ENCODE assay signal across 14 cellular contexts in the genomic region with DNA sequence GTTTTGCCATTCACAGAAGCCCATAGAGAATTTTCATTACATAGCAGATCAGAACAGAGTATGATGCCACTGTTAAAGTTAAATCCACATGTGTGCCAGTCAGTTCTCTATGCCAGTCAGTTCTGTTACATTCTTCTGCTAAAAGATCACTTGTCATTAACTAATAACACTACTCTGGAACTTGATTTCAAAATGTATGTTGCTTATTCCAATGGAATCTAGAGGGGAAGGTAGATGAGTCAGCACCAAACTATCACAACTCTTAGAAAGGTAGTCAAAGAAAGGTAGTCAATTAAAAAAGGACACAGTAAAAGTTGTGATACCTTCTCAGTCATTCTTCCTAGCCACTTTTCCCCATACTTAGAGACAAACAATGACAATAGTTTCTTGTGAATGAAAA.
DNase-seq lines count a peak whose midpoint lies in the region; ATAC-seq and TF ChIP-seq lines count a peak whose summit lies in the region.
"Had no signal": no experiment of that assay in that cellular context is flagged by ENCODE, and none has a peak within 500 bp of the region (broad histone marks: within the 10 kb centered on the region; RNA-seq: fewer than 3 reads in every experiment).

No MANE protein-coding gene starts in this region.

- no peaks in the 10 kb centered on the region for H3K27me3 ChIP-seq in adipocyte (replicated peaks; ENCODE audit: control insufficient read depth, insufficient read depth, low read length)
- no peaks in the 10 kb centered on the region for H3K27me3 ChIP-seq in sigmoid colon
- H3K27me3 ChIP-seq in esophagus muscularis mucosa = no peaks in the 10 kb centered on the region
- H3K27me3 ChIP-seq: BE2C had no signal

- peaks cover 3 to 25% (median 14%) of the 10 kb centered on the region in 9 donors for H3K9me3 Mint-ChIP-seq in naive thymus-derived CD8-positive, alpha-beta T cell
- H3K9me3 Mint-ChIP-seq: GM23338 had no signal

- no peak overlapping the region for H3K4me3 ChIP-seq in adipocyte (ENCODE audit: low read length)
- H3K4me3 ChIP-seq in epithelial cell of proximal tubule (ENCODE audit: low read depth, low read length) = no peak overlapping the region
- H3K4me3 ChIP-seq in sigmoid colon = no peak overlapping the region
- no peak overlapping the region for H3K4me3 ChIP-seq in esophagus muscularis mucosa
- H3K4me3 ChIP-seq: A549, GM23338 had no signal

- H3K9me3 ChIP-seq in adipocyte (ENCODE audit: control insufficient read depth, low read length) (no peaks in the 10 kb centered on the region), sigmoid colon (no peaks in the 10 kb centered on the region), esophagus muscularis mucosa (no peaks in the 10 kb centered on the region)
- H3K9me3 ChIP-seq: A549, BE2C had no signal

- no peaks in the 10 kb centered on the region for H3K27me3 Mint-ChIP-seq in naive thymus-derived CD8-positive, alpha-beta T cell
- H3K27me3 Mint-ChIP-seq: CD4-positive, alpha-beta memory T cell had no signal

- H3K4me3 Mint-ChIP-seq in naive thymus-derived CD8-positive, alpha-beta T cell = no peak overlapping the region
- H3K4me3 Mint-ChIP-seq: CD4-positive, alpha-beta memory T cell; GM23338 had no signal

- POLR2A ChIA-PET in naive thymus-derived CD8-positive, alpha-beta T cell (lab: Charles Lee) = no interaction called here

- TF ChIP-seq POLR2A in sigmoid colon (IDR thresholded peaks at IDR 0.05) (no peak), esophagus muscularis mucosa (IDR thresholded peaks at IDR 0.05; ENCODE audit: low read depth) (no peak)

- H3K27ac Mint-ChIP-seq in naive thymus-derived CD8-positive, alpha-beta T cell = no peak overlapping the region
- H3K27ac Mint-ChIP-seq: CD4-positive, alpha-beta memory T cell; GM23338 had no signal

- no peaks in the 10 kb centered on the region for H3K36me3 Mint-ChIP-seq in naive thymus-derived CD8-positive, alpha-beta T cell
- H3K36me3 Mint-ChIP-seq: CD4-positive, alpha-beta memory T cell had no signal

- H3K36me3 ChIP-seq in adipocyte (ENCODE audit: control insufficient read depth, insufficient read depth, low read length, severe bottlenecking) = no peaks in the 10 kb centered on the region
- H3K36me3 ChIP-seq in sigmoid colon = no peaks in the 10 kb centered on the region
- no peaks in the 10 kb centered on the region for H3K36me3 ChIP-seq in esophagus muscularis mucosa
- H3K36me3 ChIP-seq: BE2C had no signal

- TF ChIP-seq EP300 in sigmoid colon (IDR thresholded peaks at IDR 0.05) = no peak
- no peak for TF ChIP-seq EP300 in esophagus muscularis mucosa (IDR thresholded peaks at IDR 0.05)

- H3K4me1 Mint-ChIP-seq in naive thymus-derived CD8-positive, alpha-beta T cell = no peaks in the 10 kb centered on the region
- H3K4me1 Mint-ChIP-seq: CD4-positive, alpha-beta memory T cell had no signal

- H3K4me1 ChIP-seq in adipocyte (ENCODE audit: control insufficient read depth, insufficient read depth, low read length) (no peaks in the 10 kb centered on the region), sigmoid colon (no peaks in the 10 kb centered on the region), esophagus muscularis mucosa (no peaks in the 10 kb centered on the region)
- H3K4me1 ChIP-seq: A549, BE2C had no signal

- intact Hi-C loops in sigmoid colon (cut with DNase I) = no loop called here
- intact Hi-C loops in esophagus muscularis mucosa (cut with DNase I) = no loop called here

- H3K9ac ChIP-seq in adipocyte (ENCODE audit: low read length) = no peak overlapping the region

- DNase-seq in NCI-H226 (peak; percentile 64), adipocyte (ENCODE audit: low read depth) (peak; percentile 3), epithelial cell of proximal tubule (ENCODE audit: low read depth) (peak; percentile 9), sigmoid colon (no peak), esophagus muscularis mucosa (ENCODE audit: extremely low spot score) (no peak)
- no peak for DNase-seq in naive thymus-derived CD8-positive, alpha-beta T cell
- DNase-seq: BE2C; CD4-positive, alpha-beta memory T cell; DMS79; H7 had no signal

- ATAC-seq in GM21423 (IDR thresholded peaks at IDR 0.05; ENCODE audit: unreplicated experiment) = no peak
- no peak for ATAC-seq in naive thymus-derived CD8-positive, alpha-beta T cell
- ATAC-seq: A549, GM23338 had no signal

- H3K27ac ChIP-seq in sigmoid colon (no peak overlapping the region), esophagus muscularis mucosa (replicated peaks in 1 of 4) (no peak overlapping the region)
- H3K27ac ChIP-seq: A549, C4-2B had no signal

- TF ChIP-seq CTCF in epithelial cell of proximal tubule (conservative IDR thresholded peaks at IDR 0.05; ENCODE audit: low read depth, low read length) = no peak
- no peak for TF ChIP-seq CTCF in sigmoid colon (IDR thresholded peaks at IDR 0.05)
- TF ChIP-seq CTCF in esophagus muscularis mucosa (IDR thresholded peaks at IDR 0.05) = no peak

Comparison
In these comparisons a context has a peak if more than half of its experiments do, and no peak if none do; other contexts are left out.
1. DNase-seq: peak in NCI-H226 (single experiment), adipocyte (single experiment) and epithelial cell of proximal tubule (single experiment); none in sigmoid colon (single experiment), naive thymus-derived CD8-positive, alpha-beta T cell (0 of 10) and esophagus muscularis mucosa (single experiment).